In genomic region chr5:60792438-60792837, GRCh38 we compare ENCODE assay signal across 20 cellular contexts. TPM values are rescaled to one million over a fixed set of nuclear protein-coding genes. Genes with fewer than 3 reads are reported as not detected.
DNase-seq lines count a peak whose midpoint lies in the region; ATAC-seq, FAIRE-seq and TF ChIP-seq lines count a peak whose summit lies in the region.
"Had no signal": no experiment of that assay in that cellular context is flagged by ENCODE, and none has a peak within 500 bp of the region (broad histone marks: within the 10 kb centered on the region; RNA-seq: fewer than 3 reads in every experiment).

No MANE protein-coding gene starts in this region.

- no peak for TF ChIP-seq POLR2A in K562 (conservative IDR thresholded peaks at IDR 0.05)

- no peak overlapping the region for H2AFZ ChIP-seq in K562 (ENCODE audit: low read depth, low read length)

- CTCF ChIA-PET in K562 (lab: Yijun Ruan, JAX; ENCODE audit: low intra/inter-chr PET ratio) = no interaction called here

- no peak overlapping the region for H3K27ac ChIP-seq in K562 (ENCODE audit: extremely low read depth, low read depth, low read length)
- H3K27ac ChIP-seq: BLaER1, C4-2B had no signal

- POLR2A ChIA-PET in K562 (lab: Yijun Ruan, JAX) = interaction anchor here (1.6 kb wide), 1 partner anchor 20 kb away, joined by 4 read pairs; no protein-coding TSS in a partner anchor

- no peak for TF ChIP-seq CTCF in K562 (IDR thresholded peaks at IDR 0.05 in 2 of 3, conservative IDR thresholded peaks at IDR 0.05 in 1 of 3; ENCODE audit: insufficient read depth in 2 of 3, low read depth in 1 of 3, low read length in 3 of 3)

- 4% methylated on average over 2 of the region's 2 CpGs for WGBS in K562 (ENCODE audit: insufficient coverage, low coverage, missing lambda C conversion rate)

- H3K36me3 ChIP-seq in K562 (ENCODE audit: control insufficient read depth, insufficient read depth, low read length) = no peaks in the 10 kb centered on the region
- H3K36me3 ChIP-seq: BLaER1, HAP-1 had no signal

- H3K4me3 ChIP-seq in K562 = no peak overlapping the region
- H3K4me3 ChIP-seq: BLaER1, HAP-1 had no signal

- FAIRE-seq in K562 (lab: Jason Lieb, UNC) = no peak
- FAIRE-seq: D721Med, GM12891, GM18507, H54 had no signal

- peaks cover 0 to 6% of the 10 kb centered on the region in 2 experiments; a peak in 2 of 5 replicates for H3K4me1 ChIP-seq in K562 (replicated peaks in 1 of 2; ENCODE audit: control insufficient read depth in 2 of 2, insufficient read depth in 2 of 2, low read length in 2 of 2)
- H3K4me1 ChIP-seq: BLaER1, HAP-1 had no signal

- ATAC-seq in K562 = no peak
- no peak for ATAC-seq in GM21529 (IDR thresholded peaks at IDR 0.05; ENCODE audit: unreplicated experiment)
- ATAC-seq: CD8-positive, alpha-beta T cell had no signal

- TF ChIP-seq RAD21 in K562 (CRISPR knock-in tag; conservative IDR thresholded peaks at IDR 0.05 in 1 of 2, IDR thresholded peaks at IDR 0.05 in 1 of 2) = no peak

- no peaks in the 10 kb centered on the region for H4K20me1 ChIP-seq in K562 (replicated peaks; ENCODE audit: control insufficient read depth, insufficient read depth, low read length)
- H4K20me1 ChIP-seq: BLaER1 had no signal

- DNase-seq in Daoy (ENCODE audit: low read depth) (peak; percentile 10), M059J (ENCODE audit: low read depth) (peak; percentile 11), K562 (ENCODE audit: extremely low read depth in 1 of 4, low spot score in 3 of 4) (no peak), T-helper 2 cell (no peak), cerebellar nuclear complex (lab: John Stamatoyannopoulos, UW) (no peak)
- DNase-seq: Caco-2; CD4-positive, CD25-positive, alpha-beta regulatory T cell; CD8-positive, alpha-beta T cell; DMS 273 treated with DMSO at 0.1 percent for 48 hours; DMS79; GF-D8; GOT3 had no signal

- H3K9ac ChIP-seq in K562 (ENCODE audit: insufficient read depth in 1 of 2, low read depth in 2 of 2, low read length in 2 of 2) = no peak overlapping the region
- H3K9ac ChIP-seq: BLaER1 had no signal

- in situ Hi-C loops in K562 (cut with MboI) = no loop called here

- no peak overlapping the region for H3K4me2 ChIP-seq in K562 (ENCODE audit: insufficient read depth, low read length)
- H3K4me2 ChIP-seq: BLaER1 had no signal

- no peaks in the 10 kb centered on the region for H3K79me2 ChIP-seq in K562 (ENCODE audit: control insufficient read depth, insufficient read depth, low read length)

- no peaks in the 10 kb centered on the region for H3K27me3 ChIP-seq in K562 (ENCODE audit: control insufficient read depth in 2 of 2, insufficient read depth in 2 of 2, low read length in 2 of 2)
- H3K27me3 ChIP-seq: BLaER1 had no signal

- TF ChIP-seq EP300 in K562 (IDR thresholded peaks at IDR 0.05; ENCODE audit: low read length) = no peak

- H3K9me1 ChIP-seq in K562 (ENCODE audit: control insufficient read depth, insufficient read depth, low read length) = no peaks in the 10 kb centered on the region

- BruUV-seq in K562 (replicated peaks; lab: Mats Ljungman, UMichigan) = no TSS peak

- H3K9me3 ChIP-seq in K562 (replicated peaks; ENCODE audit: control insufficient read depth, insufficient read depth, low read depth, low read length) = no peaks in the 10 kb centered on the region
- H3K9me3 ChIP-seq: BLaER1, Caco-2, HAP-1 had no signal

- intact Hi-C loops in K562 (cut with micrococcal nuclease) = no loop called here

TF ChIP-seq in K562, 482 proteins besides CTCF, POLR2A, EP300 and RAD21:
- TF ChIP-seq ZNF121 (CRISPR knock-in tag; conservative IDR thresholded peaks at IDR 0.05) (peak; percentile 75), ZNF764 (CRISPR knock-in tag; IDR thresholded peaks at IDR 0.05; ENCODE audit: low read depth) (no peak)
TF ChIP-seq in K562: peak in this region for 1.

RNA-seq across cellular contexts. Expression of gene ELOVL7, which starts 51.6 kb away (rescaled TPM):
- total RNA-seq in Daoy (2014; rRNA removed; shearing (Covaris generic)) = 4.6 and 8.3 TPM in 2 replicates
- 7.1 and 8.0 TPM in 2 replicates for total RNA-seq in M059J (2014; rRNA removed; shearing (Covaris generic))
- 3.7 and 5.9 TPM in 2 replicates for total RNA-seq in K562 (2011; cell fraction: chromatin; rRNA removed; ENCODE audit: low replicate concordance)
- total RNA-seq in K562 (2011; cell fraction: nucleolus; rRNA removed) = 1.3 and 3.4 TPM in 2 replicates
- total RNA-seq in K562 (2011; cell fraction: nucleoplasm; rRNA removed) = 4.6 and 7.0 TPM in 2 replicates
- 4.5 and 5.8 TPM in 2 replicates for total RNA-seq in K562 (2014; rRNA removed)
- 12.3 and 15.0 TPM in 2 replicates for total RNA-seq in K562 (2014; rRNA removed; fragmentation: Illumina TruSeq; extraction: Trizol)
- 6.7 and 8.2 TPM in 2 replicates for total RNA-seq in K562 (2015; rRNA removed; fragmentation: Illumina TruSeq; extraction: Trizol)
- total RNA-seq in K562 (2021) = 9.4 and 11.6 TPM in 2 replicates
- polyA plus RNA-seq in K562 (2011; rRNA removed) = 6.7 and 26.7 TPM in 2 replicates
- polyA plus RNA-seq in K562 (2011; cell fraction: cytosol; rRNA removed) = 1.6 and 15.0 TPM in 2 replicates
- 2.0 and 14.5 TPM in 2 replicates for polyA plus RNA-seq in K562 (2011; cell fraction: nucleus; rRNA removed)
- 6.4 and 13.8 TPM in 2 replicates for polyA plus RNA-seq in K562 (2012)
- 11.3 and 11.4 TPM in 2 replicates for polyA plus RNA-seq in K562 (2014; fragmentation: Illumina TruSeq; extraction: Trizol)
- 1 to 10 TPM; 4.6 to 5.6 TPM for polyA plus RNA-seq in K562 (2014; fragmentation: Nextera tagmentation; extraction: Ambion mirVana)
- polyA plus RNA-seq in K562 (2014; rRNA removed) = 6.9 and 8.9 TPM in 2 replicates
- polyA minus RNA-seq in K562 (2011; rRNA and poly(A)+ RNA removed) = 6.7 and 30.9 TPM in 2 replicates
- 4.1 and 12.1 TPM in 2 replicates for polyA minus RNA-seq in K562 (2011; cell fraction: cytosol; rRNA and poly(A)+ RNA removed)
- 0.81 and 6.9 TPM in 2 replicates for polyA minus RNA-seq in K562 (2011; cell fraction: nucleus; rRNA and poly(A)+ RNA removed)
- total RNA-seq: CD8-positive, alpha-beta T cell had no signal
- polyA plus RNA-seq: CD4-positive, CD25-positive, alpha-beta regulatory T cell had no signal

Comparison
In these comparisons a context has a peak if more than half of its experiments do, and no peak if none do; other contexts are left out.
1. DNase-seq: peak in Daoy (single experiment) and M059J (single experiment); none in K562 (0 of 4), T-helper 2 cell (0 of 5) and cerebellar nuclear complex (0 of 2).